In genomic region chr1:108933944-108934343, GRCh38 we compare ENCODE assay signal across 31 cellular contexts.
"Had no signal": no experiment of that assay in that cellular context is flagged by ENCODE, and none has a peak within 500 bp of the region (broad histone marks: within the 10 kb centered on the region; RNA-seq: fewer than 3 reads in every experiment).

No MANE protein-coding gene starts in this region.

- H3K4me3 ChIP-seq: colonic mucosa, esophagus squamous epithelium, gastroesophageal sphincter, heart right ventricle had no signal

- H3K9me3 Mint-ChIP-seq: activated B cell treated with CpG ODN at 0.5 μM for 24 hours; activated CD8-positive, alpha-beta T cell treated with anti-CD3 and anti-CD28 coated beads for 36 hours; activated naive CD4-positive, alpha-beta T cell treated with anti-CD3 and anti-CD28 coated beads, Interleukin-2, amount 10 ng/mL, durations not matched to agents 7 days and 5 days; activated naive CD4-positive, alpha-beta T cell treated with anti-CD3 and anti-CD28 coated beads, Interleukin-2, amount 50 U/mL, for 72 hours; activated naive CD8-positive, alpha-beta T cell treated with anti-CD3 and anti-CD28 coated beads, Interleukin-2, amount 10 ng/mL, durations not matched to agents 7 days and 5 days; activated T-cell treated with anti-CD3 and anti-CD28 coated beads, Interleukin-2, amount 50 U/mL, for 4 hours; activated T-helper 1 cell treated with anti-CD3 and anti-CD28 coated beads, Interleukin-12 subunit alpha, Interleukin-12 subunit beta, Interleukin-2, Interleukin-4 antibody, amounts not matched to agents 30 ng/mL and 10 ng/mL and 1 ng/mL, durations not matched to agents 14 hours and 24 hours and 36 hours; activated T-helper 2 cell treated with anti-CD3 and anti-CD28 coated beads, Interferon-gamma antibody, Interleukin-2, Interleukin-4, amounts not matched to agents 10 μg/mL and 5 μg/mL and 100 μg/mL, durations not matched to agents 14 hours and 24 hours and 36 hours; T-helper 2 cell treated with Interferon-gamma antibody and Interleukin-4, amounts not matched to agents 5 μg/mL and 100 μg/mL, for 36 hours had no signal

- DNase-seq: activated B cell treated with CpG ODN at 0.5 μM for 24 hours; activated CD4-positive, alpha-beta T cell treated with anti-CD3 and anti-CD28 coated beads for 48 hours; activated CD4-positive, alpha-beta T cell treated with anti-CD3 and anti-CD28 coated beads, Interleukin-2, amount 50 U/mL, for 1 hour; activated CD4-positive, alpha-beta T cell treated with anti-CD3 and anti-CD28 coated beads, Interleukin-2, amount 50 U/mL, for 48 hours; activated CD8-positive, alpha-beta memory T cell treated with anti-CD3 and anti-CD28 coated beads for 24 hours; activated CD8-positive, alpha-beta T cell treated with anti-CD3 and anti-CD28 coated beads for 36 hours; activated effector memory CD4-positive, alpha-beta T cell treated with anti-CD3 and anti-CD28 coated beads, Interleukin-2, amount 50 U/mL, for 16 hours; activated naive CD4-positive, alpha-beta T cell treated with anti-CD3 and anti-CD28 coated beads, Interleukin-2, amount 10 ng/mL, durations not matched to agents 7 days and 5 days; activated naive CD8-positive, alpha-beta T cell treated with anti-CD3 and anti-CD28 coated beads, Interleukin-2, amount 10 ng/mL, durations not matched to agents 7 days and 5 days; activated T-cell treated with anti-CD3 and anti-CD28 coated beads, Interleukin-2, amount 50 U/mL, for 4 hours; amniotic stem cell; anterior cingulate cortex; brain microvascular endothelial cell; caudate nucleus; cerebellar nuclear complex; colonic mucosa; effector CD8-positive, alpha-beta T cell; esophagus squamous epithelium; foreskin melanocyte; heart right ventricle; T-helper 1 cell; T-helper 17 cell; T1000; WERI-Rb-1 had no signal

- H3K4me1 Mint-ChIP-seq: activated B cell treated with CpG ODN at 0.5 μM for 24 hours; activated naive CD4-positive, alpha-beta T cell treated with anti-CD3 and anti-CD28 coated beads, Interleukin-2, amount 10 ng/mL, durations not matched to agents 7 days and 5 days; activated naive CD8-positive, alpha-beta T cell treated with anti-CD3 and anti-CD28 coated beads, Interleukin-2, amount 10 ng/mL, durations not matched to agents 7 days and 5 days had no signal

- H3K36me3 Mint-ChIP-seq: activated naive CD4-positive, alpha-beta T cell treated with anti-CD3 and anti-CD28 coated beads, Interleukin-2, amount 50 U/mL, for 72 hours had no signal

- H3K27me3 ChIP-seq: brain microvascular endothelial cell, colonic mucosa, esophagus squamous epithelium, gastroesophageal sphincter, heart right ventricle had no signal

- H3K27ac Mint-ChIP-seq: activated B cell treated with CpG ODN at 0.5 μM for 24 hours; activated CD8-positive, alpha-beta T cell treated with anti-CD3 and anti-CD28 coated beads for 36 hours; activated naive CD4-positive, alpha-beta T cell treated with anti-CD3 and anti-CD28 coated beads, Interleukin-2, amount 10 ng/mL, durations not matched to agents 7 days and 5 days; activated naive CD4-positive, alpha-beta T cell treated with anti-CD3 and anti-CD28 coated beads, Interleukin-2, amount 50 U/mL, for 72 hours; activated naive CD8-positive, alpha-beta T cell treated with anti-CD3 and anti-CD28 coated beads, Interleukin-2, amount 10 ng/mL, durations not matched to agents 7 days and 5 days; activated T-helper 1 cell treated with anti-CD3 and anti-CD28 coated beads, Interleukin-12 subunit alpha, Interleukin-12 subunit beta, Interleukin-2, Interleukin-4 antibody, amounts not matched to agents 30 ng/mL and 10 ng/mL and 1 ng/mL, durations not matched to agents 14 hours and 24 hours and 36 hours; activated T-helper 2 cell treated with anti-CD3 and anti-CD28 coated beads, Interferon-gamma antibody, Interleukin-2, Interleukin-4, amounts not matched to agents 10 μg/mL and 5 μg/mL and 100 μg/mL, durations not matched to agents 14 hours and 24 hours and 36 hours; T-helper 17 cell; T-helper 2 cell treated with Interferon-gamma antibody and Interleukin-4, amounts not matched to agents 5 μg/mL and 100 μg/mL, for 36 hours had no signal

- H3K4me1 ChIP-seq: colonic mucosa, esophagus squamous epithelium, gastroesophageal sphincter, heart right ventricle had no signal

- H3K27ac ChIP-seq: brain microvascular endothelial cell, colonic mucosa, epithelial cell of prostate, esophagus squamous epithelium, gastroesophageal sphincter, heart right ventricle, WERI-Rb-1 had no signal

- H3K9me3 ChIP-seq: colonic mucosa, esophagus squamous epithelium, gastroesophageal sphincter, heart right ventricle had no signal

- H3K4me3 Mint-ChIP-seq: activated B cell treated with CpG ODN at 0.5 μM for 24 hours; activated CD8-positive, alpha-beta T cell treated with anti-CD3 and anti-CD28 coated beads for 36 hours; activated naive CD4-positive, alpha-beta T cell treated with anti-CD3 and anti-CD28 coated beads, Interleukin-2, amount 10 ng/mL, durations not matched to agents 7 days and 5 days; activated naive CD8-positive, alpha-beta T cell treated with anti-CD3 and anti-CD28 coated beads, Interleukin-2, amount 10 ng/mL, durations not matched to agents 7 days and 5 days; activated T-cell treated with anti-CD3 and anti-CD28 coated beads, Interleukin-2, amount 50 U/mL, for 4 hours; activated T-helper 1 cell treated with anti-CD3 and anti-CD28 coated beads, Interleukin-12 subunit alpha, Interleukin-12 subunit beta, Interleukin-2, Interleukin-4 antibody, amounts not matched to agents 30 ng/mL and 10 ng/mL and 1 ng/mL, durations not matched to agents 14 hours and 24 hours and 36 hours; T-helper 17 cell; T-helper 2 cell treated with Interferon-gamma antibody and Interleukin-4, amounts not matched to agents 5 μg/mL and 100 μg/mL, for 36 hours had no signal

- ATAC-seq: activated CD4-positive, CD25-positive, alpha-beta regulatory T cell treated with anti-CD3 and anti-CD28 coated beads, Interleukin-2, amount 50 U/mL, for 24 hours; activated CD8-positive, alpha-beta T cell treated with anti-CD3 and anti-CD28 coated beads for 36 hours; activated naive CD4-positive, alpha-beta T cell treated with anti-CD3 and anti-CD28 coated beads, Interleukin-2, amount 50 U/mL, for 72 hours; activated T-cell treated with anti-CD3 and anti-CD28 coated beads, Interleukin-2, amount 50 U/mL, for 4 hours; gastroesophageal sphincter; heart right ventricle; T-helper 17 cell had no signal

- H3K27me3 Mint-ChIP-seq: activated B cell treated with CpG ODN at 0.5 μM for 24 hours; activated CD8-positive, alpha-beta T cell treated with anti-CD3 and anti-CD28 coated beads for 36 hours; activated naive CD4-positive, alpha-beta T cell treated with anti-CD3 and anti-CD28 coated beads, Interleukin-2, amount 10 ng/mL, durations not matched to agents 7 days and 5 days; activated naive CD8-positive, alpha-beta T cell treated with anti-CD3 and anti-CD28 coated beads, Interleukin-2, amount 10 ng/mL, durations not matched to agents 7 days and 5 days; T-helper 17 cell had no signal
